In the genomic region with DNA sequence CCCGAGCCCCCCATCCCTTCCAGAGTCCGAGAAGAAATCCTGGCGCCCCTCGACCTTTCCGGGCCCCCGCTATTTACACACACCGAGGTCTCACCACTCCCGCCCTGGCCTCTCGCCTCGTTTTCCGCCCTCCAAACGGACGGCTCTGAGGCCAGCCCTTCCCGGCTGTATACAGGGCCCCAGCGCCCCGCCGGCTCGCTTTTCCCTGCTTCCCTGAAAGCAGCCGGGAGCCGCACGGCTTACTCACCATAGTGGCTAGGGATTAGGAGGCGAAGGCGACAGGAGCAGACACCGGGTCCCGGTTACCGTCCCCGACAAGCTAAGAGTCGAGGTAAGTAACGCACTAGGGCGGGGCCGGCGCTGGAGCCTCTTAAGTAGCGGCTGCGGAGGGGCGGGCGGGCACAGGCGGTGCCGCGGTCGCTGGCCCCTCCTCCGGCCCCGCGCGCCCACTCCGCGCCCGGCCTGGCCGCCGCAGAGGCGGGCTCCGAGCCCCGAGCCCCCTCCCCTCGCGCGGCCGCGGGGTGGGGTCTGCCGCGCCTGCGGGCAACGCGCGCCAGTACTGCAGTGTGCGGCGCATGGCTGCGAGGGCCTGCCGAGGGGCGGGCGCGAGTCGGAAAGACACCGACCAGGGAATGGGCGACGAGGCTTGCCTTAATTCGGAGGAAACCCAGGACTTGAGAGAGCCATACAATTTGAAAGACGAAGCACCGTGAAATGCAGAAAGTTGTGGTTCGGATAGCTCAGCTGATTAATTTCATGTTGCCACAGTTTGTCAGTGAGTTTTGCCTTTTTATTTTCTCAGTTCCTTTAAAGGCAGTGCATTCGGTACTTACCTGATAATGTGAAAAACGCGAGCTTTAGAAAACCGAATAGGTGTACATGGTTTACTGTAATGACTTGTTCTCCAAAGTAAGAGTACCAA, we compare ENCODE assay signal across 1 cellular context.
A peak's percentile ranks its signal among the peaks of the same experiment; 100 is the strongest.
TF ChIP-seq lines count a peak whose summit lies in the region.

A gene (minus strand): TSS at position 345 of the 922 bp plus-strand sequence. CDS start 95 bp downstream, at position 250.

TF ChIP-seq in HEK293, 187 proteins besides CTCF, POLR2A, EP300 and RAD21 (continued from another document and continues in another):
- TF ChIP-seq, protein P1, sequence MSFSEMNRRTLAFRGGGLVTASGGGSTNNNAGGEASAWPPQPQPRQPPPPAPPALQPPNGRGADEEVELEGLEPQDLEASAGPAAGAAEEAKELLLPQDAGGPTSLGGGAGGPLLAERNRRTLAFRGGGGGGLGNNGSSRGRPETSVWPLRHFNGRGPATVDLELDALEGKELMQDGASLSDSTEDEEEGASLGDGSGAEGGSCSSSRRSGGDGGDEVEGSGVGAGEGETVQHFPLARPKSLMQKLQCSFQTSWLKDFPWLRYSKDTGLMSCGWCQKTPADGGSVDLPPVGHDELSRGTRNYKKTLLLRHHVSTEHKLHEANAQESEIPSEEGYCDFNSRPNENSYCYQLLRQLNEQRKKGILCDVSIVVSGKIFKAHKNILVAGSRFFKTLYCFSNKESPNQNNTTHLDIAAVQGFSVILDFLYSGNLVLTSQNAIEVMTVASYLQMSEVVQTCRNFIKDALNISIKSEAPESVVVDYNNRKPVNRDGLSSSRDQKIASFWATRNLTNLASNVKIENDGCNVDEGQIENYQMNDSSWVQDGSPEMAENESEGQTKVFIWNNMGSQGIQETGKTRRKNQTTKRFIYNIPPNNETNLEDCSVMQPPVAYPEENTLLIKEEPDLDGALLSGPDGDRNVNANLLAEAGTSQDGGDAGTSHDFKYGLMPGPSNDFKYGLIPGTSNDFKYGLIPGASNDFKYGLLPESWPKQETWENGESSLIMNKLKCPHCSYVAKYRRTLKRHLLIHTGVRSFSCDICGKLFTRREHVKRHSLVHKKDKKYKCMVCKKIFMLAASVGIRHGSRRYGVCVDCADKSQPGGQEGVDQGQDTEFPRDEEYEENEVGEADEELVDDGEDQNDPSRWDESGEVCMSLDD (tag by site-specific recombination; IDR thresholded peaks at IDR 0.05) = peak; percentile 79
- TF ChIP-seq HOXA7 (CRISPR knock-in tag; IDR thresholded peaks at IDR 0.05; ENCODE audit: borderline replicate concordance) (no peak), ZBTB1 (tag by site-specific recombination; IDR thresholded peaks at IDR 0.05) (peak; percentile 5; the same call in 1 of the 2 replicates), ZNF473 (tag by site-specific recombination; IDR thresholded peaks at IDR 0.05) (no peak), ZNF324 (tag by site-specific recombination; IDR thresholded peaks at IDR 0.05) (peak; percentile 93), TRIM28 (IDR thresholded peaks at IDR 0.05; ENCODE audit: borderline replicate concordance, low read length) (0 out of 2 replicates have a peak, but pooled peaks have one; percentile 21), ZNF184 (tag by site-specific recombination; IDR thresholded peaks at IDR 0.05) (0 out of 2 replicates have a peak, but pooled peaks have one; percentile 12), ZNF354C (tag by site-specific recombination; IDR thresholded peaks at IDR 0.05; ENCODE audit: borderline replicate concordance, low read depth) (no peak), ZEB2 (tag by site-specific recombination; IDR thresholded peaks at IDR 0.05) (peak; percentile 21), SALL2 (tag by site-specific recombination; IDR thresholded peaks at IDR 0.05; ENCODE audit: borderline replicate concordance) (0 out of 2 replicates have a peak, but pooled peaks have one; percentile 24), ZBTB7A (tag by site-specific recombination; IDR thresholded peaks at IDR 0.05; ENCODE audit: low read depth) (peak; percentile 64; the same call in 1 of the 2 replicates), ZNF404 (tag by site-specific recombination; IDR thresholded peaks at IDR 0.05) (no peak), MZF1 (tag by site-specific recombination; IDR thresholded peaks at IDR 0.05; ENCODE audit: borderline replicate concordance) (peak; percentile 30; the same call in 1 of the 2 replicates), ZNF2 (tag by site-specific recombination; IDR thresholded peaks at IDR 0.05) (peak; percentile 83), ZNF24 (tag by site-specific recombination; IDR thresholded peaks at IDR 0.05) (peak; percentile 75), GLIS1 (tag by site-specific recombination; IDR thresholded peaks at IDR 0.05) (peak; percentile 23; the same call in 1 of the 2 replicates), ZNF549 (tag by site-specific recombination; IDR thresholded peaks at IDR 0.05) (no peak), ZNF10 (tag by site-specific recombination; IDR thresholded peaks at IDR 0.05) (0 out of 2 replicates have a peak, but pooled peaks have one; percentile 35), ZNF677 (tag by site-specific recombination; IDR thresholded peaks at IDR 0.05) (no peak), ZNF571 (tag by site-specific recombination; IDR thresholded peaks at IDR 0.05) (no peak), ZNF138 (tag by site-specific recombination; IDR thresholded peaks at IDR 0.05; ENCODE audit: borderline replicate concordance) (no peak), ZNF560 (tag by site-specific recombination; IDR thresholded peaks at IDR 0.05; ENCODE audit: borderline replicate concordance) (no peak), ZFP3 (tag by site-specific recombination; IDR thresholded peaks at IDR 0.05; ENCODE audit: low read depth) (no peak)
- TF ChIP-seq, protein P2, sequence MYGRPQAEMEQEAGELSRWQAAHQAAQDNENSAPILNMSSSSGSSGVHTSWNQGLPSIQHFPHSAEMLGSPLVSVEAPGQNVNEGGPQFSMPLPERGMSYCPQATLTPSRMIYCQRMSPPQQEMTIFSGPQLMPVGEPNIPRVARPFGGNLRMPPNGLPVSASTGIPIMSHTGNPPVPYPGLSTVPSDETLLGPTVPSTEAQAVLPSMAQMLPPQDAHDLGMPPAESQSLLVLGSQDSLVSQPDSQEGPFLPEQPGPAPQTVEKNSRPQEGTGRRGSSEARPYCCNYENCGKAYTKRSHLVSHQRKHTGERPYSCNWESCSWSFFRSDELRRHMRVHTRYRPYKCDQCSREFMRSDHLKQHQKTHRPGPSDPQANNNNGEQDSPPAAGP (tag by site-specific recombination; IDR thresholded peaks at IDR 0.05) = peak; percentile 95
- TF ChIP-seq, protein P3, sequence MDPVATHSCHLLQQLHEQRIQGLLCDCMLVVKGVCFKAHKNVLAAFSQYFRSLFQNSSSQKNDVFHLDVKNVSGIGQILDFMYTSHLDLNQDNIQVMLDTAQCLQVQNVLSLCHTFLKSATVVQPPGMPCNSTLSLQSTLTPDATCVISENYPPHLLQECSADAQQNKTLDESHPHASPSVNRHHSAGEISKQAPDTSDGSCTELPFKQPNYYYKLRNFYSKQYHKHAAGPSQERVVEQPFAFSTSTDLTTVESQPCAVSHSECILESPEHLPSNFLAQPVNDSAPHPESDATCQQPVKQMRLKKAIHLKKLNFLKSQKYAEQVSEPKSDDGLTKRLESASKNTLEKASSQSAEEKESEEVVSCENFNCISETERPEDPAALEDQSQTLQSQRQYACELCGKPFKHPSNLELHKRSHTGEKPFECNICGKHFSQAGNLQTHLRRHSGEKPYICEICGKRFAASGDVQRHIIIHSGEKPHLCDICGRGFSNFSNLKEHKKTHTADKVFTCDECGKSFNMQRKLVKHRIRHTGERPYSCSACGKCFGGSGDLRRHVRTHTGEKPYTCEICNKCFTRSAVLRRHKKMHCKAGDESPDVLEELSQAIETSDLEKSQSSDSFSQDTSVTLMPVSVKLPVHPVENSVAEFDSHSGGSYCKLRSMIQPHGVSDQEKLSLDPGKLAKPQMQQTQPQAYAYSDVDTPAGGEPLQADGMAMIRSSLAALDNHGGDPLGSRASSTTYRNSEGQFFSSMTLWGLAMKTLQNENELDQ (tag by site-specific recombination; IDR thresholded peaks at IDR 0.05; ENCODE audit: low read depth) = no peak
- TF ChIP-seq, protein P4, sequence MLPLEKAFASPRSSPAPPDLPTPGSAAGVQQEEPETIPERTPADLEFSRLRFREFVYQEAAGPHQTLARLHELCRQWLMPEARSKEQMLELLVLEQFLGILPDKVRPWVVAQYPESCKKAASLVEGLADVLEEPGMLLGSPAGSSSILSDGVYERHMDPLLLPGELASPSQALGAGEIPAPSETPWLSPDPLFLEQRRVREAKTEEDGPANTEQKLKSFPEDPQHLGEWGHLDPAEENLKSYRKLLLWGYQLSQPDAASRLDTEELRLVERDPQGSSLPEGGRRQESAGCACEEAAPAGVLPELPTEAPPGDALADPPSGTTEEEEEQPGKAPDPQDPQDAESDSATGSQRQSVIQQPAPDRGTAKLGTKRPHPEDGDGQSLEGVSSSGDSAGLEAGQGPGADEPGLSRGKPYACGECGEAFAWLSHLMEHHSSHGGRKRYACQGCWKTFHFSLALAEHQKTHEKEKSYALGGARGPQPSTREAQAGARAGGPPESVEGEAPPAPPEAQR (tag by site-specific recombination; IDR thresholded peaks at IDR 0.05) = peak; percentile 84
- TF ChIP-seq, protein P5, sequence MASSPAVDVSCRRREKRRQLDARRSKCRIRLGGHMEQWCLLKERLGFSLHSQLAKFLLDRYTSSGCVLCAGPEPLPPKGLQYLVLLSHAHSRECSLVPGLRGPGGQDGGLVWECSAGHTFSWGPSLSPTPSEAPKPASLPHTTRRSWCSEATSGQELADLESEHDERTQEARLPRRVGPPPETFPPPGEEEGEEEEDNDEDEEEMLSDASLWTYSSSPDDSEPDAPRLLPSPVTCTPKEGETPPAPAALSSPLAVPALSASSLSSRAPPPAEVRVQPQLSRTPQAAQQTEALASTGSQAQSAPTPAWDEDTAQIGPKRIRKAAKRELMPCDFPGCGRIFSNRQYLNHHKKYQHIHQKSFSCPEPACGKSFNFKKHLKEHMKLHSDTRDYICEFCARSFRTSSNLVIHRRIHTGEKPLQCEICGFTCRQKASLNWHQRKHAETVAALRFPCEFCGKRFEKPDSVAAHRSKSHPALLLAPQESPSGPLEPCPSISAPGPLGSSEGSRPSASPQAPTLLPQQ (tag by site-specific recombination; IDR thresholded peaks at IDR 0.05) = no peak; the same call in 1 of the 2 replicates
- TF ChIP-seq, protein P6, sequence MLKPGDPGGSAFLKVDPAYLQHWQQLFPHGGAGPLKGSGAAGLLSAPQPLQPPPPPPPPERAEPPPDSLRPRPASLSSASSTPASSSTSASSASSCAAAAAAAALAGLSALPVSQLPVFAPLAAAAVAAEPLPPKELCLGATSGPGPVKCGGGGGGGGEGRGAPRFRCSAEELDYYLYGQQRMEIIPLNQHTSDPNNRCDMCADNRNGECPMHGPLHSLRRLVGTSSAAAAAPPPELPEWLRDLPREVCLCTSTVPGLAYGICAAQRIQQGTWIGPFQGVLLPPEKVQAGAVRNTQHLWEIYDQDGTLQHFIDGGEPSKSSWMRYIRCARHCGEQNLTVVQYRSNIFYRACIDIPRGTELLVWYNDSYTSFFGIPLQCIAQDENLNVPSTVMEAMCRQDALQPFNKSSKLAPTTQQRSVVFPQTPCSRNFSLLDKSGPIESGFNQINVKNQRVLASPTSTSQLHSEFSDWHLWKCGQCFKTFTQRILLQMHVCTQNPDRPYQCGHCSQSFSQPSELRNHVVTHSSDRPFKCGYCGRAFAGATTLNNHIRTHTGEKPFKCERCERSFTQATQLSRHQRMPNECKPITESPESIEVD (tag by site-specific recombination; IDR thresholded peaks at IDR 0.05) = 0 out of 2 replicates have a peak, but pooled peaks have one; percentile 10
- TF ChIP-seq, protein P7, sequence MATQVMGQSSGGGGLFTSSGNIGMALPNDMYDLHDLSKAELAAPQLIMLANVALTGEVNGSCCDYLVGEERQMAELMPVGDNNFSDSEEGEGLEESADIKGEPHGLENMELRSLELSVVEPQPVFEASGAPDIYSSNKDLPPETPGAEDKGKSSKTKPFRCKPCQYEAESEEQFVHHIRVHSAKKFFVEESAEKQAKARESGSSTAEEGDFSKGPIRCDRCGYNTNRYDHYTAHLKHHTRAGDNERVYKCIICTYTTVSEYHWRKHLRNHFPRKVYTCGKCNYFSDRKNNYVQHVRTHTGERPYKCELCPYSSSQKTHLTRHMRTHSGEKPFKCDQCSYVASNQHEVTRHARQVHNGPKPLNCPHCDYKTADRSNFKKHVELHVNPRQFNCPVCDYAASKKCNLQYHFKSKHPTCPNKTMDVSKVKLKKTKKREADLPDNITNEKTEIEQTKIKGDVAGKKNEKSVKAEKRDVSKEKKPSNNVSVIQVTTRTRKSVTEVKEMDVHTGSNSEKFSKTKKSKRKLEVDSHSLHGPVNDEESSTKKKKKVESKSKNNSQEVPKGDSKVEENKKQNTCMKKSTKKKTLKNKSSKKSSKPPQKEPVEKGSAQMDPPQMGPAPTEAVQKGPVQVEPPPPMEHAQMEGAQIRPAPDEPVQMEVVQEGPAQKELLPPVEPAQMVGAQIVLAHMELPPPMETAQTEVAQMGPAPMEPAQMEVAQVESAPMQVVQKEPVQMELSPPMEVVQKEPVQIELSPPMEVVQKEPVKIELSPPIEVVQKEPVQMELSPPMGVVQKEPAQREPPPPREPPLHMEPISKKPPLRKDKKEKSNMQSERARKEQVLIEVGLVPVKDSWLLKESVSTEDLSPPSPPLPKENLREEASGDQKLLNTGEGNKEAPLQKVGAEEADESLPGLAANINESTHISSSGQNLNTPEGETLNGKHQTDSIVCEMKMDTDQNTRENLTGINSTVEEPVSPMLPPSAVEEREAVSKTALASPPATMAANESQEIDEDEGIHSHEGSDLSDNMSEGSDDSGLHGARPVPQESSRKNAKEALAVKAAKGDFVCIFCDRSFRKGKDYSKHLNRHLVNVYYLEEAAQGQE (tag by site-specific recombination; IDR thresholded peaks at IDR 0.05) = peak; percentile 51; the same call in 1 of the 2 replicates
- TF ChIP-seq, protein P8, sequence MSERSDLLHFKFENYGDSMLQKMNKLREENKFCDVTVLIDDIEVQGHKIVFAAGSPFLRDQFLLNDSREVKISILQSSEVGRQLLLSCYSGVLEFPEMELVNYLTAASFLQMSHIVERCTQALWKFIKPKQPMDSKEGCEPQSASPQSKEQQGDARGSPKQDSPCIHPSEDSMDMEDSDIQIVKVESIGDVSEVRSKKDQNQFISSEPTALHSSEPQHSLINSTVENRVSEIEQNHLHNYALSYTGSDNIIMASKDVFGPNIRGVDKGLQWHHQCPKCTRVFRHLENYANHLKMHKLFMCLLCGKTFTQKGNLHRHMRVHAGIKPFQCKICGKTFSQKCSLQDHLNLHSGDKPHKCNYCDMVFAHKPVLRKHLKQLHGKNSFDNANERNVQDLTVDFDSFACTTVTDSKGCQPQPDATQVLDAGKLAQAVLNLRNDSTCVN (tag by site-specific recombination; optimal IDR thresholded peaks at IDR 0.05) = peak; percentile 72
- TF ChIP-seq, protein P9, sequence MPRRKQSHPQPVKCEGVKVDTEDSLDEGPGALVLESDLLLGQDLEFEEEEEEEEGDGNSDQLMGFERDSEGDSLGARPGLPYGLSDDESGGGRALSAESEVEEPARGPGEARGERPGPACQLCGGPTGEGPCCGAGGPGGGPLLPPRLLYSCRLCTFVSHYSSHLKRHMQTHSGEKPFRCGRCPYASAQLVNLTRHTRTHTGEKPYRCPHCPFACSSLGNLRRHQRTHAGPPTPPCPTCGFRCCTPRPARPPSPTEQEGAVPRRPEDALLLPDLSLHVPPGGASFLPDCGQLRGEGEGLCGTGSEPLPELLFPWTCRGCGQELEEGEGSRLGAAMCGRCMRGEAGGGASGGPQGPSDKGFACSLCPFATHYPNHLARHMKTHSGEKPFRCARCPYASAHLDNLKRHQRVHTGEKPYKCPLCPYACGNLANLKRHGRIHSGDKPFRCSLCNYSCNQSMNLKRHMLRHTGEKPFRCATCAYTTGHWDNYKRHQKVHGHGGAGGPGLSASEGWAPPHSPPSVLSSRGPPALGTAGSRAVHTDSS (tag by site-specific recombination; IDR thresholded peaks at IDR 0.05) = no peak; the same call in 1 of the 2 replicates
- TF ChIP-seq, protein P10, sequence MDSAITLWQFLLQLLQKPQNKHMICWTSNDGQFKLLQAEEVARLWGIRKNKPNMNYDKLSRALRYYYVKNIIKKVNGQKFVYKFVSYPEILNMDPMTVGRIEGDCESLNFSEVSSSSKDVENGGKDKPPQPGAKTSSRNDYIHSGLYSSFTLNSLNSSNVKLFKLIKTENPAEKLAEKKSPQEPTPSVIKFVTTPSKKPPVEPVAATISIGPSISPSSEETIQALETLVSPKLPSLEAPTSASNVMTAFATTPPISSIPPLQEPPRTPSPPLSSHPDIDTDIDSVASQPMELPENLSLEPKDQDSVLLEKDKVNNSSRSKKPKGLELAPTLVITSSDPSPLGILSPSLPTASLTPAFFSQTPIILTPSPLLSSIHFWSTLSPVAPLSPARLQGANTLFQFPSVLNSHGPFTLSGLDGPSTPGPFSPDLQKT (IDR thresholded peaks at IDR 0.05; ENCODE audit: borderline replicate concordance, low read depth, low read length) = no peak
